Comparison of ENCODE assay signal across 27 cellular contexts in genomic region chr10:101189461-101190401, GRCh38. TPM values are rescaled to one million over a fixed set of nuclear protein-coding genes. Genes with fewer than 3 reads are reported as not detected.
DNase-seq lines count a peak whose midpoint lies in the region; TF ChIP-seq lines count a peak whose summit lies in the region.
"Had no signal": no experiment of that assay in that cellular context is flagged by ENCODE, and none has a peak within 500 bp of the region (broad histone marks: within the 10 kb centered on the region; RNA-seq: fewer than 3 reads in every experiment).

No MANE protein-coding gene starts in this region.

- H3K4ac ChIP-seq in H9 (ENCODE audit: low read depth, low read length) (no peak overlapping the region), mesendoderm (ENCODE audit: low read depth, low read length) (no peak overlapping the region)

- H2AK5ac ChIP-seq in H9 (ENCODE audit: insufficient read length, low read length) (no peak overlapping the region), mesendoderm (ENCODE audit: low read length) (no peak overlapping the region)

- H2AFZ ChIP-seq in H9 (ENCODE audit: low read length): no peak overlapping the region

- peak overlapping the region in 1 of 2 experiments; percentile 8; a peak in 2 of 5 replicates for H3K4me3 Mint-ChIP-seq in H9
- H3K4me3 Mint-ChIP-seq: activated naive CD4-positive, alpha-beta T cell treated with anti-CD3 and anti-CD28 coated beads, Interleukin-2, amount 50 U/mL, for 24 hours; natural killer cell treated with Interleukin-12 subunit alpha and Interleukin-12 subunit beta and Interleukin-15 and Interleukin-18, amount 100 ng/mL, for 72 hours; stimulated activated naive CD8-positive, alpha-beta T cell treated with anti-CD3 and anti-CD28 coated beads, Interleukin-15, amount 100 ng/mL, for 72 hours; type B pancreatic cell had no signal

- H3K79me1 ChIP-seq in H9 (ENCODE audit: insufficient read depth, low read depth, low read length, poor library complexity, severe bottlenecking) (no peaks in the 10 kb centered on the region), mesendoderm (ENCODE audit: low read length) (no peaks in the 10 kb centered on the region)

- H2BK120ac ChIP-seq in H9 (ENCODE audit: low read depth, low read length, poor library complexity, severe bottlenecking) (no peak overlapping the region), mesendoderm (ENCODE audit: low read depth, low read length) (no peak overlapping the region)

- no peaks in the 10 kb centered on the region for H3K23me2 ChIP-seq in H9 (ENCODE audit: insufficient read length, low read depth, low read length, poor library complexity, severe bottlenecking)

- H3K4me2 ChIP-seq in H9 (ENCODE audit: insufficient read depth, insufficient read length, low read length) (peak overlapping the region; percentile 28), mesendoderm (ENCODE audit: low read length) (no peak overlapping the region)

- no peak overlapping the region for H4K91ac ChIP-seq in H9 (ENCODE audit: insufficient read length, low read depth, low read length)

- TF ChIP-seq CTCF in H9 (conservative IDR thresholded peaks at IDR 0.05): no peak

- no peak overlapping the region for H4K5ac ChIP-seq in H9 (ENCODE audit: insufficient read length, low read depth, low read length)
- H4K5ac ChIP-seq in mesendoderm (ENCODE audit: low read length): no peak overlapping the region

- H3K27ac ChIP-seq in H9 (ENCODE audit: insufficient read length, low read depth, low read length): no peak overlapping the region
- peak overlapping the region; percentile 29 for H3K27ac ChIP-seq in mesendoderm (ENCODE audit: low read depth, low read length)
- H3K27ac ChIP-seq: body of pancreas, heart left ventricle, HL-60 had no signal

- H3K9ac ChIP-seq in H9 (ENCODE audit: extremely low read depth, insufficient read length, low read length): no peak overlapping the region
- H3K9ac ChIP-seq in mesendoderm (ENCODE audit: low read length): no peak overlapping the region

- no peak overlapping the region for H2BK20ac ChIP-seq in H9 (ENCODE audit: low read depth, low read length, poor library complexity, severe bottlenecking)

- H3K9me3 Mint-ChIP-seq in H9: no peaks in the 10 kb centered on the region
- H3K9me3 Mint-ChIP-seq: activated naive CD4-positive, alpha-beta T cell treated with anti-CD3 and anti-CD28 coated beads, Interleukin-2, amount 50 U/mL, for 24 hours; natural killer cell treated with Interleukin-12 subunit alpha and Interleukin-12 subunit beta and Interleukin-15 and Interleukin-18, amount 100 ng/mL, for 72 hours; stimulated activated naive CD8-positive, alpha-beta T cell treated with anti-CD3 and anti-CD28 coated beads, Interleukin-15, amount 100 ng/mL, for 72 hours; type B pancreatic cell had no signal

- no peak overlapping the region for H3K56ac ChIP-seq in H9 (ENCODE audit: insufficient read length, low read depth, low read length)
- H3K56ac ChIP-seq in mesendoderm (ENCODE audit: low read length): peak overlapping the region; percentile 47

- H3K23ac ChIP-seq in H9 (ENCODE audit: insufficient read length, low read depth, low read length): no peak overlapping the region
- H3K23ac ChIP-seq in mesendoderm (ENCODE audit: low read length): no peak overlapping the region

- H3K36me3 Mint-ChIP-seq in H9 (ENCODE audit: insufficient read depth in 1 of 3, low read depth in 3 of 3): no peaks in the 10 kb centered on the region
- H3K36me3 Mint-ChIP-seq: activated naive CD4-positive, alpha-beta T cell treated with anti-CD3 and anti-CD28 coated beads, Interleukin-2, amount 50 U/mL, for 24 hours; natural killer cell treated with Interleukin-12 subunit alpha and Interleukin-12 subunit beta and Interleukin-15 and Interleukin-18, amount 100 ng/mL, for 72 hours; type B pancreatic cell had no signal

- H3T11ph ChIP-seq in H9 (ENCODE audit: low read length): no peak overlapping the region

- no peaks in the 10 kb centered on the region for H3K36me3 ChIP-seq in mesendoderm (ENCODE audit: control insufficient read depth, insufficient read depth, low read length)
- H3K36me3 ChIP-seq: heart left ventricle had no signal

- no peaks in the 10 kb centered on the region for H4K20me1 ChIP-seq in H9 (ENCODE audit: control insufficient read depth, insufficient read depth, insufficient read length)

- no peak overlapping the region for H3K4me3 ChIP-seq in mesendoderm (ENCODE audit: low read length)
- H3K4me3 ChIP-seq: body of pancreas, GM12878, heart left ventricle had no signal

- H4K8ac ChIP-seq in H9 (replicated peaks; ENCODE audit: insufficient read length, low read depth, low read length) (no peak overlapping the region), mesendoderm (ENCODE audit: low read depth, low read length) (no peak overlapping the region)

- DNase-seq in NCI-H1417 (lab: John Stamatoyannopoulos, UW) (peak in 2 of 3 experiments; percentile 36 to 56), NCI-H1417 treated with DMSO at 0.1 percent for 48 hours (lab: John Stamatoyannopoulos, UW) (no peak), H9 (peak; percentile 77), NCI-H69 (lab: John Stamatoyannopoulos, UW) (peak; percentile 71), mesendoderm (peak; percentile 83), midbrain (lab: John Stamatoyannopoulos, UW) (no peak), C1 segment of cervical spinal cord (lab: John Stamatoyannopoulos, UW) (no peak)
- no peak for DNase-seq in stimulated activated CD4-positive, alpha-beta T cell treated with anti-CD3 and anti-CD28 coated beads, Interleukin-4, amount 100 ng/mL, for 1 hour
- DNase-seq: 8988T; activated CD4-positive, CD25-positive, alpha-beta regulatory T cell treated with anti-CD3 and anti-CD28 coated beads, Interleukin-2, amount 50 U/mL, for 72 hours; activated T-cell treated with anti-CD3 and anti-CD28 coated beads, Interleukin-2, amount 50 U/mL, for 48 hours; body of pancreas; Calu3; heart left ventricle; KBM-7; mammary epithelial cell; NCI-H2171 treated with DMSO at 0.1 percent for 48 hours; stimulated activated CD4-positive, alpha-beta T cell treated with anti-CD3 and anti-CD28 coated beads, Interleukin-1b, Interleukin-23, amount 100 ng/mL, for 48 hours; stimulated activated naive CD8-positive, alpha-beta T cell treated with anti-CD3 and anti-CD28 coated beads, Interleukin-15, amount 100 ng/mL, for 72 hours had no signal

- H3K27ac Mint-ChIP-seq in H9: peak overlapping the region in 1 of 3 experiments; percentile 66; a peak in 2 of 7 replicates
- H3K27ac Mint-ChIP-seq: activated naive CD4-positive, alpha-beta T cell treated with anti-CD3 and anti-CD28 coated beads, Interleukin-2, amount 50 U/mL, for 24 hours; natural killer cell treated with Interleukin-12 subunit alpha and Interleukin-12 subunit beta and Interleukin-15 and Interleukin-18, amount 100 ng/mL, for 72 hours; progenitor cell of endocrine pancreas; stimulated activated naive CD8-positive, alpha-beta T cell treated with anti-CD3 and anti-CD28 coated beads, Interleukin-15, amount 100 ng/mL, for 72 hours; type B pancreatic cell had no signal

- H2BK5ac ChIP-seq in H9 (ENCODE audit: insufficient read length, low read length) (no peak overlapping the region), mesendoderm (ENCODE audit: low read length) (peak overlapping the region; percentile 8)

- H3K27me3 ChIP-seq in H9 (ENCODE audit: insufficient read depth, low read length) (no peaks in the 10 kb centered on the region), mesendoderm (ENCODE audit: insufficient read depth, low read length, poor library complexity) (no peaks in the 10 kb centered on the region)
- H3K27me3 ChIP-seq: body of pancreas had no signal

- H3K79me2 ChIP-seq in H9 (ENCODE audit: insufficient read depth, low read length) (no peaks in the 10 kb centered on the region), mesendoderm (ENCODE audit: control insufficient read depth, insufficient read depth, low read length) (no peaks in the 10 kb centered on the region)

- H3K4me1 Mint-ChIP-seq in H9: peaks cover 20 to 22% of the 10 kb centered on the region in 2 experiments
- H3K4me1 Mint-ChIP-seq: activated naive CD4-positive, alpha-beta T cell treated with anti-CD3 and anti-CD28 coated beads, Interleukin-2, amount 50 U/mL, for 24 hours had no signal

- peaks cover 6% of the 10 kb centered on the region; the same call in 1 of the 2 replicates for H3K27me3 Mint-ChIP-seq in H9 (ENCODE audit: low read depth)

- no peaks in the 10 kb centered on the region for H3K9me3 ChIP-seq in H9 (ENCODE audit: control insufficient read depth, low read depth, low read length)
- H3K9me3 ChIP-seq: body of pancreas, heart left ventricle had no signal

- H2BK15ac ChIP-seq in H9 (ENCODE audit: low read depth, low read length) (no peak overlapping the region), mesendoderm (replicated peaks; ENCODE audit: low read depth) (no peak overlapping the region)

- H2BK12ac ChIP-seq in H9 (ENCODE audit: insufficient read length, low read depth, low read length): no peak overlapping the region

- H3K18ac ChIP-seq in H9 (ENCODE audit: insufficient read length, low read depth, low read length) (peak overlapping the region; percentile 39), mesendoderm (ENCODE audit: low read length) (peak overlapping the region; percentile 2)

- H3K4me1 ChIP-seq in H9 (ENCODE audit: insufficient read depth, low read length) (peaks cover 11% of the 10 kb centered on the region; the same call in 1 of the 2 replicates), mesendoderm (ENCODE audit: control insufficient read depth, low read depth, low read length) (peaks cover 15% of the 10 kb centered on the region)
- H3K4me1 ChIP-seq: body of pancreas, heart left ventricle had no signal

- no CpG with 5 or more reads among the region's 12 CpGs for WGBS in H9 (ENCODE audit: extremely low coverage, insufficient read length, low lambda C conversion rate)
- WGBS in mesendoderm (ENCODE audit: extremely low coverage, insufficient coverage, low lambda C conversion rate): no CpG with 5 or more reads among the region's 12 CpGs

- no peak overlapping the region; the same call in 1 of the 2 replicates for H3K14ac ChIP-seq in H9 (ENCODE audit: insufficient read depth, low read length)

RNA-seq across cellular contexts. Expression of gene LBX1, which starts 39.5 kb away (rescaled TPM):
- not detected in 2 replicates for total RNA-seq in H9 (2021)
- not detected for polyA plus RNA-seq in mesendoderm (2013, experiment 1 of 2)
- not detected for polyA plus RNA-seq in mesendoderm (2013, experiment 2 of 2)
- total RNA-seq: body of pancreas; Calu3; GM12878; mammary epithelial cell; natural killer cell treated with Interleukin-12 subunit alpha and Interleukin-12 subunit beta and Interleukin-15 and Interleukin-18, amount 100 ng/mL, for 72 hours; progenitor cell of endocrine pancreas; RPMI7951 had no signal
- polyA plus RNA-seq: GM12878, heart left ventricle, keratinocyte, mammary epithelial cell had no signal

RNA-seq across cellular contexts. Expression of gene TLX1, which starts 58.6 kb away (rescaled TPM):
- not detected in 2 replicates for total RNA-seq in H9 (2021)
- 0.06 TPM for polyA plus RNA-seq in mesendoderm (2013, experiment 1 of 2)
- not detected for polyA plus RNA-seq in mesendoderm (2013, experiment 2 of 2)
- total RNA-seq: Calu3; GM12878; mammary epithelial cell; natural killer cell treated with Interleukin-12 subunit alpha and Interleukin-12 subunit beta and Interleukin-15 and Interleukin-18, amount 100 ng/mL, for 72 hours; progenitor cell of endocrine pancreas; RPMI7951 had no signal
- polyA plus RNA-seq: GM12878, keratinocyte, mammary epithelial cell had no signal

Comparison
In these comparisons a context has a peak if more than half of its experiments do, and no peak if none do; other contexts are left out.
1. DNase-seq: peak in NCI-H1417 (2 of 3), H9 (single experiment), NCI-H69 (single experiment) and mesendoderm (single experiment); none in NCI-H1417 treated with DMSO at 0.1 percent for 48 hours (single experiment), midbrain (single experiment), C1 segment of cervical spinal cord (0 of 14) and stimulated activated CD4-positive, alpha-beta T cell treated with anti-CD3 and anti-CD28 coated beads, Interleukin-4, amount 100 ng/mL, for 1 hour (single experiment).